In the genomic region with DNA sequence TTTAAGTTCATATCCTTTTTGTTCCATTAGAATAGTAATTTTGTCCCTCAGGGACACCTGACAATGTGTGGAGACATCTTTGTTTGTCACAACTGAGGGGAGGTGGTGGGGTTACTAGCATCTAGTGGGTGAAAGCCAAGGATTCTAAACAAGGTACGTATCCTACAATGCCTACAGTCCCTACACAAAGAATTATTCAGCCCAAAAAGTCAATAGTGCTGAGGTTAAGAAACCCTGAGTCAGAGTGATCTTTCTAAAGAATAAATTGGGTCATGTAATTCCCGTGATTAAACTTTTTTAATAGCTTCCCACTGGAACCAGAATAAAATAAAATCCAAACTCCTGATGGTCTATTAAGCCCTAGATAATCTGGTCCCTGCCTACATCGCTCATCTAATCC, we compare ENCODE assay signal across 19 cellular contexts. TPM values are rescaled to one million over a fixed set of nuclear protein-coding genes. Genes with fewer than 3 reads are reported as not detected.
DNase-seq lines count a peak whose midpoint lies in the region; ATAC-seq and TF ChIP-seq lines count a peak whose summit lies in the region.
"Had no signal": no experiment of that assay in that cellular context is flagged by ENCODE, and none has a peak within 500 bp of the region (broad histone marks: within the 10 kb centered on the region; RNA-seq: fewer than 3 reads in every experiment).

No MANE protein-coding gene starts in this region.

- H3K36me3 ChIP-seq in PC-3 (ENCODE audit: low read depth, low read length): no peaks in the 10 kb centered on the region
- peaks cover 0 to 17% of the 10 kb centered on the region in 2 donors for H3K36me3 ChIP-seq in psoas muscle (ENCODE audit: insufficient read depth in 1 of 2, low read depth in 1 of 2)
- H3K36me3 ChIP-seq in Caco-2 (ENCODE audit: control insufficient read depth, insufficient read depth, low read length): no peaks in the 10 kb centered on the region
- H3K36me3 ChIP-seq: BE2C, BLaER1 had no signal

- peaks cover 25% of the 10 kb centered on the region for H3K4me1 Mint-ChIP-seq in Caco-2 (ENCODE audit: low read depth, unreplicated experiment)

- POLR2A ChIA-PET in PC-3 (lab: Charles Lee; ENCODE audit: unreplicated experiment): interaction anchor here (0.6 to 1.1 kb wide), 4 partner anchors 10 to 79 kb away, joined by 4 to 8 read pairs (median 6); partner anchors contain the start of gene PPP3CB
- POLR2A ChIA-PET in Caco-2 (lab: Charles Lee): interaction anchor here (0.6 kb wide), 1 partner anchor 1650 kb away, joined by 3 read pairs; no protein-coding TSS in a partner anchor

- H3K9me3 ChIP-seq in PC-3 (ENCODE audit: low read length) (no peaks in the 10 kb centered on the region), psoas muscle (no peaks in the 10 kb centered on the region), Caco-2 (no peaks in the 10 kb centered on the region)
- H3K9me3 ChIP-seq: BE2C, BLaER1 had no signal

- no peak overlapping the region for H3K4me3 Mint-ChIP-seq in Caco-2 (ENCODE audit: unreplicated experiment)
- H3K4me3 Mint-ChIP-seq: CD14-positive monocyte had no signal

- H4K20me1 ChIP-seq in PC-3 (ENCODE audit: low read length): no peaks in the 10 kb centered on the region
- H4K20me1 ChIP-seq: BLaER1 had no signal

- peaks cover 57% of the 10 kb centered on the region for H3K4me1 ChIP-seq in PC-3 (ENCODE audit: insufficient read depth, low read length)
- H3K4me1 ChIP-seq in psoas muscle: peaks cover 27% of the 10 kb centered on the region
- H3K4me1 ChIP-seq in Caco-2: peaks cover 36% of the 10 kb centered on the region
- H3K4me1 ChIP-seq: BE2C had no signal

- CTCF ChIA-PET in PC-3 (lab: Charles Lee) (interaction anchor here (0.6 to 0.7 kb wide), 3 partner anchors 199 to 1805 kb away, joined by 3 to 6 read pairs (median 4); no protein-coding TSS in a partner anchor), Caco-2 (lab: Charles Lee) (interaction anchor here (0.6 kb wide), 1 partner anchor 228 kb away, joined by 3 read pairs; no protein-coding TSS in a partner anchor)

- WGBS in psoas muscle, 3 donors: 78 to 93% (median 82%) methylated on average over 3 of the region's 3 CpGs

- H3K27me3 ChIP-seq in PC-3 (ENCODE audit: low read length): no peaks in the 10 kb centered on the region
- H3K27me3 ChIP-seq in psoas muscle (ENCODE audit: insufficient read depth in 3 of 3, low read length in 2 of 3): no peaks in the 10 kb centered on the region
- H3K27me3 ChIP-seq in Caco-2 (replicated peaks; ENCODE audit: control insufficient read depth, insufficient read depth, low read length): no peaks in the 10 kb centered on the region
- H3K27me3 ChIP-seq: BE2C, BLaER1 had no signal

- peaks cover 32% of the 10 kb centered on the region for H3K36me3 Mint-ChIP-seq in Caco-2 (ENCODE audit: insufficient read depth, unreplicated experiment)
- H3K36me3 Mint-ChIP-seq: CD4-positive, CD25-positive, alpha-beta regulatory T cell had no signal

- H3K27me3 Mint-ChIP-seq in Caco-2 (ENCODE audit: insufficient read depth, unreplicated experiment): no peaks in the 10 kb centered on the region
- H3K27me3 Mint-ChIP-seq: CD4-positive, CD25-positive, alpha-beta regulatory T cell had no signal

- peak; percentile 98 for DNase-seq in PC-3
- DNase-seq in psoas muscle: no peak
- no peak for DNase-seq in NCI-H2107 treated with DMSO at 0.1 percent for 48 hours (lab: John Stamatoyannopoulos, UW; ENCODE audit: unreplicated experiment)
- no peak for DNase-seq in Caco-2
- DNase-seq: 8988T; ACHN; BE2C; C1 segment of cervical spinal cord; Calu3; CD4-positive, alpha-beta memory T cell; CD4-positive, CD25-positive, alpha-beta regulatory T cell; CD8-positive, alpha-beta memory T cell; COR-L47; DMS79 treated with DMSO at 0.1 percent for 48 hours; GF-D8 had no signal

- H3K27ac Mint-ChIP-seq in Caco-2 (ENCODE audit: unreplicated experiment): no peak overlapping the region
- H3K27ac Mint-ChIP-seq: CD14-positive monocyte; CD4-positive, CD25-positive, alpha-beta regulatory T cell; CD8-positive, alpha-beta memory T cell had no signal

- intact Hi-C loops in PC-3 (cut with micrococcal nuclease): loop anchor here (10.0 kb wide), 1 partner anchor 328 kb away; the partner anchor contains the start of gene SEC24C
- intact Hi-C loops in psoas muscle (cut with DNase I): no loop called here
- intact Hi-C loops in Caco-2 (cut with micrococcal nuclease; ENCODE audit: unreplicated experiment): loop anchor here (10.0 kb wide), 1 partner anchor 228 kb away; the partner anchor contains the start of gene MYOZ1

- no peak overlapping the region for H2AFZ ChIP-seq in PC-3 (ENCODE audit: low read length)

- no peaks in the 10 kb centered on the region for H3K9me2 ChIP-seq in PC-3 (replicated peaks; ENCODE audit: low read length)

- TF ChIP-seq CTCF in PC-3 (conservative IDR thresholded peaks at IDR 0.05; ENCODE audit: low read depth, low read length) (no peak), psoas muscle (IDR thresholded peaks at IDR 0.05) (no peak), Caco-2 (IDR thresholded peaks at IDR 0.05; ENCODE audit: insufficient read depth in 1 of 2, low read depth in 1 of 2, low read length in 1 of 2, severe bottlenecking in 1 of 2, unreplicated experiment in 1 of 2) (no peak)

- ATAC-seq in PC-3: peak; percentile 0
- peak; percentile 3 for ATAC-seq in esophagus mucosa
- ATAC-seq in psoas muscle: no peak
- ATAC-seq: GM12878 had no signal

- H3K4me3 ChIP-seq in PC-3 (ENCODE audit: low read length) (no peak overlapping the region), psoas muscle (no peak overlapping the region), Caco-2 (ENCODE audit: low read depth, low read length) (no peak overlapping the region)
- H3K4me3 ChIP-seq: BLaER1, GM12878 had no signal

- no TSS peak for BruUV-seq in PC-3 (replicated peaks; lab: Mats Ljungman, UMichigan)
- BruUV-seq in Caco-2 (replicated peaks; lab: Mats Ljungman, UMichigan): no TSS peak

- peaks cover 23% of the 10 kb centered on the region for H3K79me2 ChIP-seq in PC-3 (ENCODE audit: low read length)

- no peak overlapping the region for H3K9ac ChIP-seq in PC-3 (ENCODE audit: low read length)
- H3K9ac ChIP-seq: BLaER1 had no signal

- H3K4me2 ChIP-seq in PC-3 (ENCODE audit: low read length): peak overlapping the region; percentile 1
- H3K4me2 ChIP-seq: BLaER1 had no signal

- H3K9me3 Mint-ChIP-seq in Caco-2 (ENCODE audit: unreplicated experiment): no peaks in the 10 kb centered on the region
- H3K9me3 Mint-ChIP-seq: CD4-positive, alpha-beta memory T cell; CD4-positive, CD25-positive, alpha-beta regulatory T cell; CD8-positive, alpha-beta memory T cell had no signal

- peaks cover 8% of the 10 kb centered on the region for H3F3A ChIP-seq in PC-3 (ENCODE audit: low read length, unreplicated experiment)

- H3K27ac ChIP-seq in PC-3 (ENCODE audit: low read length): peak overlapping the region; percentile 37
- H3K27ac ChIP-seq in psoas muscle: peak overlapping the region; percentile 48
- H3K27ac ChIP-seq: BLaER1 had no signal

RNA-seq across cellular contexts. Expression of gene ANXA7, which starts 2.7 kb away (rescaled TPM):
- total RNA-seq in PC-3 (2014; rRNA removed) (478 and 561 TPM in 2 replicates), esophagus mucosa (117 TPM), psoas muscle (100 to 1,000 TPM; 134 to 205 (median 161) TPM), Caco-2 (2022) (203 and 240 TPM in 2 replicates)
- polyA plus RNA-seq in psoas muscle: 100 to 1,000 TPM in 1 of 3 donors, 10 to 100 TPM in 2; 69.0 to 166 (median 99.1) TPM

RNA-seq across cellular contexts. Expression of gene MSS51, which starts 16.8 kb away (rescaled TPM):
- total RNA-seq in PC-3 (2014; rRNA removed): 3.2 and 3.5 TPM in 2 replicates
- total RNA-seq in esophagus mucosa: 1.2 TPM
- total RNA-seq in psoas muscle: 100 to 1,000 TPM in 2 of 4 donors, 10 to 100 TPM in 2; 17.0 to 253 (median 80.5) TPM
- polyA plus RNA-seq in psoas muscle: 1 to 10 TPM; 2.0 to 8.9 (median 7.3) TPM
- total RNA-seq in Caco-2 (2022): 2.0 and 2.1 TPM in 2 replicates
- polyA plus RNA-seq: CD14-positive monocyte had no signal

RNA-seq across cellular contexts. Expression of gene CFAP70, which starts 57.9 kb away (rescaled TPM):
- total RNA-seq in PC-3 (2014; rRNA removed): 0.73 and 0.92 TPM in 2 replicates
- 0.40 TPM for total RNA-seq in esophagus mucosa
- total RNA-seq in psoas muscle: under 1 TPM; 0.38 to 0.86 (median 0.64) TPM
- under 1 TPM; 0.08 to 0.83 (median 0.30) TPM for polyA plus RNA-seq in psoas muscle
- 0.26 and 0.39 TPM in 2 replicates for total RNA-seq in Caco-2 (2022)
- polyA plus RNA-seq: CD8-positive, alpha-beta memory T cell had no signal

Comparison
In these comparisons a context has a peak if more than half of its experiments do, and no peak if none do; other contexts are left out.
1. ATAC-seq: peak in PC-3 (single experiment) and esophagus mucosa (single experiment); none in psoas muscle (0 of 4).
2. intact Hi-C loops: an anchor here in PC-3 (10.0 kb wide) and Caco-2 (10.0 kb wide); none called in psoas muscle.